Comparison of ENCODE assay signal across 2 cellular contexts in genomic region chr18:9319333-9319732, GRCh38.
A peak's percentile ranks its signal among the peaks of the same experiment; 100 is the strongest.
TF ChIP-seq lines count a peak whose summit lies in the region.

No MANE protein-coding gene starts in this region.

TF ChIP-seq in K562, 482 proteins besides CTCF, POLR2A, EP300 and RAD21 (continues in another document):
- TF ChIP-seq KHSRP (IDR thresholded peaks at IDR 0.05) = no peak
- no peak for TF ChIP-seq BRF1 (IDR thresholded peaks at IDR 0.05; ENCODE audit: borderline replicate concordance, extremely low read depth, insufficient read length)
- TF ChIP-seq FOXK2 (conservative IDR thresholded peaks at IDR 0.05 in 1 of 2, IDR thresholded peaks at IDR 0.05 in 1 of 2; ENCODE audit: low read depth in 2 of 2) = no peak
- no peak for TF ChIP-seq SPI1 (IDR thresholded peaks at IDR 0.05; ENCODE audit: borderline replicate concordance, low read depth, low read length)
- TF ChIP-seq MYNN (IDR thresholded peaks at IDR 0.05) = no peak
- no peak for TF ChIP-seq MYNN (CRISPR knock-in tag; IDR thresholded peaks at IDR 0.05)
- TF ChIP-seq NR0B1 (IDR thresholded peaks at IDR 0.05; ENCODE audit: partially characterized antibody) = no peak
- no peak for TF ChIP-seq ZFP36 (IDR thresholded peaks at IDR 0.05; ENCODE audit: low read depth, low read length, partially characterized antibody)
- no peak for TF ChIP-seq SP1 (CRISPR knock-in tag; IDR thresholded peaks at IDR 0.05)
- no peak for TF ChIP-seq MITF (IDR thresholded peaks at IDR 0.05)
- 0 out of 2 replicates have a peak, but pooled peaks have one; percentile 42 for TF ChIP-seq SOX6 (IDR thresholded peaks at IDR 0.05)
- peak; percentile 79 for TF ChIP-seq TAL1 (IDR thresholded peaks at IDR 0.05)
- TF ChIP-seq SMARCA4 (IDR thresholded peaks at IDR 0.05) = no peak
- TF ChIP-seq CBFA2T3 (IDR thresholded peaks at IDR 0.05) = peak; percentile 74
- TF ChIP-seq POLR2G (IDR thresholded peaks at IDR 0.05; ENCODE audit: low read depth, low read length) = no peak
- TF ChIP-seq CCNT2 (IDR thresholded peaks at IDR 0.05; ENCODE audit: borderline replicate concordance, extremely low read depth, insufficient read length, low read depth, low read length) = no peak
- TF ChIP-seq ZNF133 (CRISPR knock-in tag; IDR thresholded peaks at IDR 0.05) = no peak
- no peak for TF ChIP-seq GABPA (tag; conservative IDR thresholded peaks at IDR 0.05; ENCODE audit: low read depth)
- TF ChIP-seq HMG20A (CRISPR knock-in tag; conservative IDR thresholded peaks at IDR 0.05) = no peak
- TF ChIP-seq CEBPB (tag; IDR thresholded peaks at IDR 0.05) = no peak
- no peak for TF ChIP-seq ZNF717 (CRISPR knock-in tag; IDR thresholded peaks at IDR 0.05)
- TF ChIP-seq ZBTB5 (IDR thresholded peaks at IDR 0.05) = no peak
- TF ChIP-seq RUNX1 (IDR thresholded peaks at IDR 0.05; ENCODE audit: low read depth) = no peak
- TF ChIP-seq EGR1 (conservative IDR thresholded peaks at IDR 0.05) = no peak
- TF ChIP-seq FOSL1 (tag; conservative IDR thresholded peaks at IDR 0.05) = 0 out of 2 replicates have a peak, but pooled peaks have one; percentile 27
- TF ChIP-seq RAD51 (IDR thresholded peaks at IDR 0.05; ENCODE audit: borderline replicate concordance, low read depth) = no peak
- TF ChIP-seq GATAD2B (IDR thresholded peaks at IDR 0.05; ENCODE audit: borderline replicate concordance) = no peak
- no peak for TF ChIP-seq SMAD2 (IDR thresholded peaks at IDR 0.05; ENCODE audit: low read depth, low read length)
- TF ChIP-seq RBM39 (optimal IDR thresholded peaks at IDR 0.05; ENCODE audit: low read depth, low read length) = no peak
- no peak for TF ChIP-seq DLX4 (CRISPR knock-in tag; IDR thresholded peaks at IDR 0.05)
- TF ChIP-seq ARID2 (IDR thresholded peaks at IDR 0.05) = no peak
- no peak for TF ChIP-seq MBD1 (CRISPR knock-in tag; IDR thresholded peaks at IDR 0.05)
- no peak for TF ChIP-seq ZNF140 (CRISPR knock-in tag; IDR thresholded peaks at IDR 0.05)
- TF ChIP-seq ARNT (IDR thresholded peaks at IDR 0.05) = no peak
- no peak for TF ChIP-seq SIN3B (IDR thresholded peaks at IDR 0.05; ENCODE audit: low read depth)
- no peak for TF ChIP-seq TCF7 (IDR thresholded peaks at IDR 0.05; ENCODE audit: borderline replicate concordance)

TF ChIP-seq in HepG2, 621 proteins besides CTCF, POLR2A, EP300 and RAD21:
- TF ChIP-seq ZEB1 (IDR thresholded peaks at IDR 0.05; ENCODE audit: insufficient replicate concordance, low read depth) (no peak), ZBTB7A (CRISPR knock-in tag; IDR thresholded peaks at IDR 0.05) (no peak), IKZF5 (CRISPR knock-in tag; IDR thresholded peaks at IDR 0.05) (no peak), NR2F2 (IDR thresholded peaks at IDR 0.05; ENCODE audit: borderline replicate concordance, low read depth) (no peak), ELF1 (CRISPR knock-in tag; IDR thresholded peaks at IDR 0.05) (no peak), ZNF33A (CRISPR knock-in tag; IDR thresholded peaks at IDR 0.05; ENCODE audit: borderline replicate concordance) (no peak), HOMEZ (CRISPR knock-in tag; IDR thresholded peaks at IDR 0.05; ENCODE audit: low read depth) (no peak), TBL1XR1 (IDR thresholded peaks at IDR 0.05; ENCODE audit: borderline replicate concordance, low read length, partially characterized antibody) (no peak), CSRNP1 (CRISPR knock-in tag; IDR thresholded peaks at IDR 0.05) (no peak)
TF ChIP-seq in HepG2: peak in this region for 0.
